ENCODE assay signal across 23 cellular contexts in the genomic region with DNA sequence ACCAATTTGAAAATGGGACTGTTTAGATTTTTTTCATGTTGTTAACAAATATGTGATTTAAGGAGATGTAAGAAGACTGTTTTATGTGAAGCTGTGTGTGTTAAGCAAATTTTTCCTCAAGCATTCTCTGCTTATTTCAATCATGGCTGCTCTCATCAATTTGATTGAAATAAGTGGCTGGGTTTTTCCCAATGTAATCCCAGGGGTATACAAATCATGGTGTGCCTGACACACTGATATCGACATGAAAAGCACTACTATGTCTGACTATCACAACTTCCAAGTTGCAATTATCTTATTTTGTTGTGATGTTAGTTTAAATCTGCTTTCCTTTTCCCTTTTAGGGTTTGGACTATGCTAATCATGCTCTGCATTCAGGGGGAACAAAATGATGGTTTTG.
"Had no signal": no experiment of that assay in that cellular context is flagged by ENCODE, and none has a peak within 500 bp of the region (broad histone marks: within the 10 kb centered on the region; RNA-seq: fewer than 3 reads in every experiment).

No MANE protein-coding gene starts in this region.

- H3K4me1 ChIP-seq: colonic mucosa, esophagus muscularis mucosa, esophagus squamous epithelium, foreskin keratinocyte, gastrocnemius medialis, gastroesophageal sphincter, heart left ventricle, heart right ventricle had no signal

- H3K27me3 ChIP-seq: colonic mucosa, esophagus muscularis mucosa, esophagus squamous epithelium, foreskin keratinocyte, gastrocnemius medialis, gastroesophageal sphincter, heart left ventricle, heart right ventricle had no signal

- H3K36me3 ChIP-seq: colonic mucosa, esophagus muscularis mucosa, esophagus squamous epithelium, gastrocnemius medialis, gastroesophageal sphincter, heart left ventricle, heart right ventricle had no signal

- H3K4me3 ChIP-seq: colonic mucosa, coronary artery, dorsolateral prefrontal cortex, esophagus muscularis mucosa, esophagus squamous epithelium, gastrocnemius medialis, gastroesophageal sphincter, heart left ventricle, heart right ventricle had no signal

- DNase-seq: colonic mucosa; cortex of kidney; dermis blood vessel endothelial cell; dorsolateral prefrontal cortex; effector CD4-positive, alpha-beta T cell; effector CD8-positive, alpha-beta T cell; effector memory CD4-positive, alpha-beta T cell; effector memory CD8-positive, alpha-beta T cell; endodermal cell; erythroblast; esophagus squamous epithelium; foreskin fibroblast; foreskin keratinocyte; foreskin melanocyte; gastrocnemius medialis; glutamatergic neuron; head of caudate nucleus; heart left ventricle; heart right ventricle had no signal

- H3K27ac ChIP-seq: colonic mucosa, coronary artery, dorsolateral prefrontal cortex, epithelial cell of prostate, esophagus muscularis mucosa, esophagus squamous epithelium, foreskin keratinocyte, gastrocnemius medialis, gastroesophageal sphincter, heart left ventricle, heart right ventricle had no signal

- H3K9me3 ChIP-seq: colonic mucosa, esophagus muscularis mucosa, esophagus squamous epithelium, gastrocnemius medialis, gastroesophageal sphincter, heart left ventricle, heart right ventricle had no signal
